15 cellular contexts compared by ENCODE assay signal in genomic region chr1:55311979-55312378, GRCh38.
DNase-seq lines count a peak whose midpoint lies in the region; ATAC-seq and TF ChIP-seq lines count a peak whose summit lies in the region.
"Had no signal": no experiment of that assay in that cellular context is flagged by ENCODE, and none has a peak within 500 bp of the region (broad histone marks: within the 10 kb centered on the region; RNA-seq: fewer than 3 reads in every experiment).

No MANE protein-coding gene starts in this region.

- H3K27me3 Mint-ChIP-seq in HFFc6 (ENCODE audit: insufficient read depth), result peaks cover 3% of the 10 kb centered on the region; the same call in 1 of the 2 replicates

- in situ Hi-C loops in GM13976 (cut with MboI; ENCODE audit: low sequenced_read_pairs, unreplicated experiment), result no loop called here

- H3K4me1 ChIP-seq in SJSA1 (replicated peaks), result peaks cover 22% of the 10 kb centered on the region
- H3K4me1 ChIP-seq: Caco-2 had no signal

- H3K4me3 ChIP-seq in SJSA1, result no peak overlapping the region
- H3K4me3 ChIP-seq: BLaER1 had no signal

- no peaks in the 10 kb centered on the region for H3K9me3 ChIP-seq in SJSA1 (replicated peaks)
- H3K9me3 ChIP-seq: BLaER1, Caco-2 had no signal

- H3K4me1 Mint-ChIP-seq in HFFc6 (ENCODE audit: low read depth), result peaks cover 51% of the 10 kb centered on the region

- H3K27me3 ChIP-seq in SJSA1 (replicated peaks), result no peaks in the 10 kb centered on the region
- H3K27me3 ChIP-seq: BLaER1 had no signal

- DNase-seq in HFFc6 (no peak), SJSA1 (ENCODE audit: low read depth in 1 of 2, low spot score in 2 of 2) (no peak), islet precursor cell (peak; percentile 82), NCI-H1105 (lab: John Stamatoyannopoulos, UW) (no peak), GM13976 (ENCODE audit: low spot score) (no peak), HEK293T (ENCODE audit: extremely low spot score) (no peak)
- DNase-seq: AML-193; Caco-2; CD8-positive, alpha-beta memory T cell; DND-41; GF-D8; HCEC 1CT; KBM-7 had no signal

- H3K36me3 Mint-ChIP-seq in HFFc6 (ENCODE audit: low read depth), result no peaks in the 10 kb centered on the region
- H3K36me3 Mint-ChIP-seq: CD8-positive, alpha-beta memory T cell had no signal

- H3K36me3 ChIP-seq in SJSA1, result no peaks in the 10 kb centered on the region
- H3K36me3 ChIP-seq: BLaER1 had no signal

- no peaks in the 10 kb centered on the region for H3K9me3 Mint-ChIP-seq in HFFc6
- H3K9me3 Mint-ChIP-seq: CD8-positive, alpha-beta memory T cell had no signal

- TF ChIP-seq CTCF in HFFc6 (IDR thresholded peaks at IDR 0.05), result no peak
- no peak for TF ChIP-seq CTCF in GM13976 (IDR thresholded peaks at IDR 0.05; ENCODE audit: borderline replicate concordance, control extremely low read depth, extremely low read depth, insufficient read depth, missing control alignments)

- POLR2A ChIA-PET in HEK293T (lab: Yijun Ruan, JAX), result no interaction called here

- H3K27ac Mint-ChIP-seq in HFFc6, result peak overlapping the region; percentile 97

- ATAC-seq in GM21786 (IDR thresholded peaks at IDR 0.05; ENCODE audit: unreplicated experiment), result no peak

- CTCF ChIA-PET in HEK293T (lab: Yijun Ruan, JAX), result no interaction called here

- no peak overlapping the region for H3K4me3 Mint-ChIP-seq in HFFc6
- H3K4me3 Mint-ChIP-seq: CD8-positive, alpha-beta memory T cell had no signal

- peak overlapping the region; percentile 85; the same call in 1 of the 2 replicates for H3K27ac ChIP-seq in SJSA1
- H3K27ac ChIP-seq: BLaER1 had no signal

TF ChIP-seq in HEK293T, 16 proteins besides CTCF, POLR2A, EP300 and RAD21:
- TF ChIP-seq SP1 (IDR thresholded peaks at IDR 0.05), result no peak
- no peak for TF ChIP-seq SUZ12 (IDR thresholded peaks at IDR 0.05)
- no peak for TF ChIP-seq ARNT (IDR thresholded peaks at IDR 0.05)
- TF ChIP-seq FOXM1 (IDR thresholded peaks at IDR 0.05; ENCODE audit: borderline replicate concordance), result no peak
- TF ChIP-seq FOXK2 (IDR thresholded peaks at IDR 0.05), result no peak
- no peak for TF ChIP-seq LEF1 (IDR thresholded peaks at IDR 0.05; ENCODE audit: borderline replicate concordance)
- no peak for TF ChIP-seq CTBP1 (IDR thresholded peaks at IDR 0.05; ENCODE audit: borderline replicate concordance)
- TF ChIP-seq L3MBTL2 (conservative IDR thresholded peaks at IDR 0.05), result no peak
- no peak for TF ChIP-seq HDGF (IDR thresholded peaks at IDR 0.05; ENCODE audit: borderline replicate concordance)
- no peak for TF ChIP-seq ELF4 (IDR thresholded peaks at IDR 0.05)
- TF ChIP-seq PKNOX1 (IDR thresholded peaks at IDR 0.05), result no peak
- no peak for TF ChIP-seq TARDBP (IDR thresholded peaks at IDR 0.05)
- TF ChIP-seq ZNF384 (IDR thresholded peaks at IDR 0.05), result no peak
- no peak for TF ChIP-seq FOXA1 (IDR thresholded peaks at IDR 0.05)
- no peak for TF ChIP-seq BHLHE40 (IDR thresholded peaks at IDR 0.05; ENCODE audit: borderline replicate concordance)
TF ChIP-seq in HEK293T: peak in this region for 0.
